Comparison of ENCODE assay signal across 29 cellular contexts in genomic region chr3:190741788-190742187, GRCh38.
"Had no signal": no experiment of that assay in that cellular context is flagged by ENCODE, and none has a peak within 500 bp of the region (broad histone marks: within the 10 kb centered on the region; RNA-seq: fewer than 3 reads in every experiment).

No MANE protein-coding gene starts in this region.

- H3K27ac ChIP-seq: coronary artery, dorsolateral prefrontal cortex, epithelial cell of prostate, esophagus muscularis mucosa, esophagus squamous epithelium, foreskin keratinocyte, gastrocnemius medialis, gastroesophageal sphincter, heart left ventricle, heart right ventricle, hepatocyte had no signal

- H3K9me3 ChIP-seq: esophagus muscularis mucosa, esophagus squamous epithelium, gastrocnemius medialis, gastroesophageal sphincter, heart left ventricle had no signal

- H3K9me3 Mint-ChIP-seq: dendritic cell treated with granulocyte-macrophage colony-stimulating factor and Interleukin-4, amounts not matched to agents 40 ng/mL and 50 ng/mL, for 4 days; effector memory CD8-positive, alpha-beta T cell; endodermal cell had no signal

- H3K4me1 Mint-ChIP-seq: endodermal cell had no signal

- FAIRE-seq: endometrium, endothelial cell of umbilical vein, frontal cortex had no signal

- H3K4me3 Mint-ChIP-seq: dendritic cell treated with granulocyte-macrophage colony-stimulating factor and Interleukin-4, amounts not matched to agents 40 ng/mL and 50 ng/mL, for 4 days; effector memory CD8-positive, alpha-beta T cell; endodermal cell had no signal

- H3K36me3 ChIP-seq: esophagus muscularis mucosa, esophagus squamous epithelium, gastrocnemius medialis, gastroesophageal sphincter, heart left ventricle, heart right ventricle had no signal

- DNase-seq: cortex of kidney; dermis blood vessel endothelial cell; dorsolateral prefrontal cortex; effector CD4-positive, alpha-beta T cell; effector CD8-positive, alpha-beta T cell; effector memory CD4-positive, alpha-beta T cell; effector memory CD8-positive, alpha-beta T cell; endodermal cell; erythroblast; esophagus squamous epithelium; foreskin fibroblast; foreskin keratinocyte; foreskin melanocyte; gastrocnemius medialis; glutamatergic neuron; head of caudate nucleus; heart left ventricle; heart right ventricle; hippocampal formation had no signal

- H3K4me3 ChIP-seq: coronary artery, dorsolateral prefrontal cortex, esophagus muscularis mucosa, esophagus squamous epithelium, gastrocnemius medialis, gastroesophageal sphincter, heart left ventricle, heart right ventricle, hepatocyte had no signal

- H3K27me3 Mint-ChIP-seq: effector memory CD8-positive, alpha-beta T cell had no signal

- H3K27me3 ChIP-seq: esophagus muscularis mucosa, esophagus squamous epithelium, gastrocnemius medialis, gastroesophageal sphincter, heart left ventricle, heart right ventricle, hepatocyte had no signal

- H3K27ac Mint-ChIP-seq: dendritic cell treated with granulocyte-macrophage colony-stimulating factor and Interleukin-4, amounts not matched to agents 40 ng/mL and 50 ng/mL, for 4 days; effector memory CD8-positive, alpha-beta T cell; endodermal cell had no signal

- ATAC-seq: effector memory CD8-positive, alpha-beta T cell; esophagus mucosa; foreskin keratinocyte; gastrocnemius medialis; gastroesophageal sphincter; heart left ventricle; heart right ventricle had no signal

- H3K4me1 ChIP-seq: esophagus squamous epithelium, foreskin keratinocyte, gastrocnemius medialis, heart left ventricle, heart right ventricle had no signal
